Comparison of ENCODE assay signal across 14 cellular contexts in the genomic region with DNA sequence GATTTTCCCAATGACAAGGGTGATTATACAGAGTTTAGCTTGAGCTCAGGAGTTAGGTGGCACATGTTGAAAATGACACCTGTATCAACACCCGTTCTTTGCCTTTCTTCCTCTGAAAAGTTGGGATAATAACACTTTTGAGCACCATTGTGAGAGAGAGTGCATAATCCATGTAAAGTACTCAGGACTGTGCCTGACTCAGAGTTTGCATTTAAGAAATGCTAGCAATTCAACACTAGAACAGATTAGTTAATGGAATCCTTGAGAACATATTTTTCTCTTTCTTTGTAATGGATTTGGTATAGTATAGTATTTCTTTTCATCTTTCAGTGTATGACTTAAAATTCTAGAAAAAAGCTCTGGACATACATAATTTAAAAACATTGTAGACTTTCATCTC.
A peak's percentile ranks its signal among the peaks of the same experiment; 100 is the strongest.
DNase-seq lines count a peak whose midpoint lies in the region; ATAC-seq, FAIRE-seq and TF ChIP-seq lines count a peak whose summit lies in the region.
"Had no signal": no experiment of that assay in that cellular context is flagged by ENCODE, and none has a peak within 500 bp of the region (broad histone marks: within the 10 kb centered on the region; RNA-seq: fewer than 3 reads in every experiment).

No MANE protein-coding gene starts in this region.

- 67% methylated on average over 1 of the region's 1 CpG for WGBS in smooth muscle cell (ENCODE audit: low lambda C conversion rate)

- no peak overlapping the region for H3K27ac ChIP-seq in left lung
- H3K27ac ChIP-seq in smooth muscle cell (ENCODE audit: low read depth): peak overlapping the region; percentile 94
- H3K27ac ChIP-seq: BLaER1, GM23248 had no signal

- peaks cover 27% of the 10 kb centered on the region for H3F3A ChIP-seq in smooth muscle cell (ENCODE audit: low read depth)

- H3K4me3 ChIP-seq in choroid plexus epithelial cell (ENCODE audit: low read depth, low read length) (no peak overlapping the region), left lung (no peak overlapping the region), smooth muscle cell (no peak overlapping the region)
- H3K4me3 ChIP-seq: BLaER1, GM12878, GM23248 had no signal

- H3K9me3 ChIP-seq in left lung: no peaks in the 10 kb centered on the region
- no peaks in the 10 kb centered on the region for H3K9me3 ChIP-seq in smooth muscle cell (replicated peaks; ENCODE audit: low read depth)
- H3K9me3 ChIP-seq: BLaER1 had no signal

- no peaks in the 10 kb centered on the region for H3K79me2 ChIP-seq in smooth muscle cell (ENCODE audit: low read depth)

- TF ChIP-seq CTCF in choroid plexus epithelial cell (conservative IDR thresholded peaks at IDR 0.05; ENCODE audit: low read depth, low read length) (no peak), left lung (IDR thresholded peaks at IDR 0.05) (no peak), smooth muscle cell (IDR thresholded peaks at IDR 0.05; ENCODE audit: borderline replicate concordance, insufficient read depth, poor library complexity, severe bottlenecking) (no peak)

- no peak overlapping the region for H3K9ac ChIP-seq in smooth muscle cell (ENCODE audit: low read depth)
- H3K9ac ChIP-seq: BLaER1, GM23248 had no signal

- H3K4me2 ChIP-seq in smooth muscle cell: peak overlapping the region; percentile 48
- H3K4me2 ChIP-seq: BLaER1 had no signal

- FAIRE-seq in G401.6 (lab: Jason Lieb, UNC): peak; percentile 13
- FAIRE-seq: GM12878 had no signal

- ATAC-seq in left lung (peak; percentile 10), GM18858 (IDR thresholded peaks at IDR 0.05; ENCODE audit: unreplicated experiment) (no peak)
- ATAC-seq: GM12878 had no signal

- no peaks in the 10 kb centered on the region for H4K20me1 ChIP-seq in smooth muscle cell (ENCODE audit: low read depth)
- H4K20me1 ChIP-seq: BLaER1 had no signal

- H3K27me3 ChIP-seq in left lung (no peaks in the 10 kb centered on the region), smooth muscle cell (ENCODE audit: low read depth) (no peaks in the 10 kb centered on the region)
- H3K27me3 ChIP-seq: BLaER1 had no signal

- DNase-seq in choroid plexus epithelial cell (ENCODE audit: low read depth): peak; percentile 44
- no peak for DNase-seq in left lung
- DNase-seq in smooth muscle cell (lab: John Stamatoyannopoulos, UW; ENCODE audit: unreplicated experiment): no peak
- no peak for DNase-seq in NCI-H146 treated with DMSO at 0.1 percent for 48 hours (lab: John Stamatoyannopoulos, UW; ENCODE audit: unreplicated experiment)
- DNase-seq in NCI-H748 treated with DMSO at 0.1 percent for 48 hours (lab: John Stamatoyannopoulos, UW): no peak
- DNase-seq: 8988T; CD4-positive, alpha-beta memory T cell; DMS153; DMS79; GM23248 had no signal

- H3K4me1 ChIP-seq in left lung: no peaks in the 10 kb centered on the region
- peaks cover 35% of the 10 kb centered on the region for H3K4me1 ChIP-seq in smooth muscle cell (ENCODE audit: low read depth)
- H3K4me1 ChIP-seq: BLaER1 had no signal

- intact Hi-C loops in left lung (cut with DNase I): no loop called here

- no peaks in the 10 kb centered on the region for H3K36me3 ChIP-seq in left lung
- H3K36me3 ChIP-seq in smooth muscle cell (ENCODE audit: low read depth): no peaks in the 10 kb centered on the region
- H3K36me3 ChIP-seq: BLaER1 had no signal

- no peak overlapping the region for H2AFZ ChIP-seq in smooth muscle cell (ENCODE audit: low read depth)
